Comparison of ENCODE assay signal across 32 cellular contexts in genomic region chr2:213242653-213243052, GRCh38.
"Had no signal": no experiment of that assay in that cellular context is flagged by ENCODE, and none has a peak within 500 bp of the region (broad histone marks: within the 10 kb centered on the region; RNA-seq: fewer than 3 reads in every experiment).

No MANE protein-coding gene starts in this region.

- H3K27me3 Mint-ChIP-seq: type B pancreatic cell had no signal

- H3K27ac Mint-ChIP-seq: activated naive CD4-positive, alpha-beta T cell treated with anti-CD3 and anti-CD28 coated beads for 36 hours; activated T-helper 1 cell treated with anti-CD3 and anti-CD28 coated beads, Interleukin-12 subunit alpha, Interleukin-12 subunit beta, Interleukin-2, Interleukin-4 antibody, amounts not matched to agents 30 ng/mL and 10 ng/mL and 1 ng/mL, durations not matched to agents 14 hours and 24 hours and 36 hours; nephron progenitor cell; stimulated activated memory B cell treated with anti-CD40 and anti-IgM and Interleukin-4, amounts not matched to agents 10 μg/mL and 1 μg/mL and 100 μg/mL, for 72 hours; T-helper 2 cell treated with Interferon-gamma antibody and Interleukin-4, amounts not matched to agents 5 μg/mL and 100 μg/mL, for 36 hours; type B pancreatic cell had no signal

- FAIRE-seq: endometrium, small intestine had no signal

- H3K4me1 Mint-ChIP-seq: nephron progenitor cell had no signal

- H3K27ac ChIP-seq: adrenal gland, body of pancreas, gastrocnemius medialis, hepatocyte, neutrophil, ovary, prostate gland, sigmoid colon, uterus had no signal

- H3K79me2 ChIP-seq: hepatocyte had no signal

- DNase-seq: activated CD4-positive, alpha-beta T cell treated with anti-CD3 and anti-CD28 coated beads for 4 hours; activated CD4-positive, alpha-beta T cell treated with anti-CD3 and anti-CD28 coated beads, Interleukin-2, amount 50 U/mL, for 48 hours; activated CD8-positive, alpha-beta memory T cell treated with anti-CD3 and anti-CD28 coated beads for 24 hours; activated naive CD4-positive, alpha-beta T cell treated with anti-CD3 and anti-CD28 coated beads for 36 hours; activated naive CD8-positive, alpha-beta T cell treated with anti-CD3 and anti-CD28 coated beads for 36 hours; adrenal gland; aorta; body of pancreas; dermis blood vessel endothelial cell; effector CD4-positive, alpha-beta T cell; gastrocnemius medialis; glutamatergic neuron; islet precursor cell; left colon; mammary epithelial cell; nephron progenitor cell; ovary; retina; sigmoid colon; small intestine; stimulated activated CD4-positive, alpha-beta T cell treated with anti-CD3 and anti-CD28 coated beads, Interleukin-4, amount 100 ng/mL, for 24 hours; stimulated activated naive CD8-positive, alpha-beta T cell treated with anti-CD3 and anti-CD28 coated beads, Interleukin-15, amount 100 ng/mL, for 72 hours; substantia nigra; uterus had no signal

- H3K9me3 Mint-ChIP-seq: activated naive CD4-positive, alpha-beta T cell treated with anti-CD3 and anti-CD28 coated beads for 36 hours; activated naive CD8-positive, alpha-beta T cell treated with anti-CD3 and anti-CD28 coated beads for 36 hours; activated T-helper 1 cell treated with anti-CD3 and anti-CD28 coated beads, Interleukin-12 subunit alpha, Interleukin-12 subunit beta, Interleukin-2, Interleukin-4 antibody, amounts not matched to agents 30 ng/mL and 10 ng/mL and 1 ng/mL, durations not matched to agents 14 hours and 24 hours and 36 hours; nephron progenitor cell; stimulated activated memory B cell treated with anti-CD40 and anti-IgM and Interleukin-4, amounts not matched to agents 10 μg/mL and 1 μg/mL and 100 μg/mL, for 72 hours; stimulated activated naive CD8-positive, alpha-beta T cell treated with anti-CD3 and anti-CD28 coated beads, Interleukin-15, amount 100 ng/mL, for 72 hours; T-helper 2 cell treated with Interferon-gamma antibody and Interleukin-4, amounts not matched to agents 5 μg/mL and 100 μg/mL, for 36 hours had no signal

- H3K27me3 ChIP-seq: body of pancreas, gastrocnemius medialis, hepatocyte, neutrophil, ovary, sigmoid colon, uterus had no signal

- H3K36me3 ChIP-seq: adrenal gland, gastrocnemius medialis, neutrophil, ovary, prostate gland, sigmoid colon, uterus had no signal

- ATAC-seq: body of pancreas; gastrocnemius medialis; left colon; stimulated activated naive CD8-positive, alpha-beta T cell treated with anti-CD3 and anti-CD28 coated beads, Interleukin-15, amount 100 ng/mL, for 72 hours had no signal

- H3K4me1 ChIP-seq: adrenal gland, gastrocnemius medialis, prostate gland, uterus had no signal

- H3K4me2 ChIP-seq: hepatocyte had no signal

- H3K36me3 Mint-ChIP-seq: activated naive CD8-positive, alpha-beta T cell treated with anti-CD3 and anti-CD28 coated beads for 36 hours; stimulated activated memory B cell treated with anti-CD40 and anti-IgM and Interleukin-4, amounts not matched to agents 10 μg/mL and 1 μg/mL and 100 μg/mL, for 72 hours; type B pancreatic cell had no signal

- H2AFZ ChIP-seq: hepatocyte had no signal

- H3K4me3 Mint-ChIP-seq: activated naive CD4-positive, alpha-beta T cell treated with anti-CD3 and anti-CD28 coated beads for 36 hours; activated T-helper 1 cell treated with anti-CD3 and anti-CD28 coated beads, Interleukin-12 subunit alpha, Interleukin-12 subunit beta, Interleukin-2, Interleukin-4 antibody, amounts not matched to agents 30 ng/mL and 10 ng/mL and 1 ng/mL, durations not matched to agents 14 hours and 24 hours and 36 hours; nephron progenitor cell; T-helper 2 cell treated with Interferon-gamma antibody and Interleukin-4, amounts not matched to agents 5 μg/mL and 100 μg/mL, for 36 hours; type B pancreatic cell had no signal

- H3K9me3 ChIP-seq: adrenal gland, body of pancreas, gastrocnemius medialis, neutrophil, ovary, prostate gland, sigmoid colon, uterus had no signal

- H3K4me3 ChIP-seq: adrenal gland, body of pancreas, gastrocnemius medialis, hepatocyte, ovary, prostate gland, sigmoid colon, uterus had no signal
